In genomic region chr6:7165002-7165735, GRCh38 we compare ENCODE assay signal across 10 cellular contexts. TPM values are rescaled to one million over a fixed set of nuclear protein-coding genes. Genes with fewer than 3 reads are reported as not detected.
DNase-seq lines count a peak whose midpoint lies in the region; ATAC-seq and TF ChIP-seq lines count a peak whose summit lies in the region.
"Had no signal": no experiment of that assay in that cellular context is flagged by ENCODE, and none has a peak within 500 bp of the region (broad histone marks: within the 10 kb centered on the region; RNA-seq: fewer than 3 reads in every experiment).

No MANE protein-coding gene starts in this region.

- H3K4me3 Mint-ChIP-seq in WTC11, result no peak overlapping the region

- H3K79me2 ChIP-seq in smooth muscle cell (ENCODE audit: low read depth), result peaks cover 96% of the 10 kb centered on the region

- no peak overlapping the region for H3K9ac ChIP-seq in smooth muscle cell (ENCODE audit: low read depth)

- WGBS in smooth muscle cell (ENCODE audit: low lambda C conversion rate), result 47% methylated on average over 10 of the region's 10 CpGs

- H3K27me3 ChIP-seq in smooth muscle cell (ENCODE audit: low read depth), result no peaks in the 10 kb centered on the region
- H3K27me3 ChIP-seq: pancreas had no signal

- no peaks in the 10 kb centered on the region for H3K9me3 Mint-ChIP-seq in WTC11

- H3K4me1 Mint-ChIP-seq in WTC11, result peaks cover 78% of the 10 kb centered on the region

- TF ChIP-seq CTCF in WTC11 (IDR thresholded peaks at IDR 0.05) (no peak), smooth muscle cell (IDR thresholded peaks at IDR 0.05; ENCODE audit: borderline replicate concordance, insufficient read depth, poor library complexity, severe bottlenecking) (no peak)

- H3K27ac ChIP-seq in smooth muscle cell (ENCODE audit: low read depth) (peak overlapping the region; percentile 49), caudate nucleus (ENCODE audit: low read depth, low read length) (no peak overlapping the region)

- CTCF ChIA-PET in WTC11 (lab: Charles Lee), result no interaction called here

- POLR2A ChIA-PET in WTC11 (lab: Charles Lee), result interaction anchor here (1.4 kb wide), 1 partner anchor 11 kb away, joined by 3 read pairs; no protein-coding TSS in a partner anchor

- no peaks in the 10 kb centered on the region for H3K9me3 ChIP-seq in smooth muscle cell (replicated peaks; ENCODE audit: low read depth)
- H3K9me3 ChIP-seq: pancreas had no signal

- H3F3A ChIP-seq in smooth muscle cell (ENCODE audit: low read depth), result peaks cover 3% of the 10 kb centered on the region

- H3K4me2 ChIP-seq in smooth muscle cell, result peak overlapping the region; percentile 53

- peak overlapping the region; percentile 71 for H3K27ac Mint-ChIP-seq in WTC11

- H3K36me3 Mint-ChIP-seq in WTC11, result no peaks in the 10 kb centered on the region

- no peaks in the 10 kb centered on the region for H3K36me3 ChIP-seq in smooth muscle cell (ENCODE audit: low read depth)
- H3K36me3 ChIP-seq: pancreas had no signal

- no peaks in the 10 kb centered on the region; the same call in 1 of the 2 replicates for H3K27me3 Mint-ChIP-seq in WTC11 (ENCODE audit: low read depth)

- H3K4me3 ChIP-seq in smooth muscle cell, result no peak overlapping the region
- H3K4me3 ChIP-seq: pancreas had no signal

- DNase-seq in NCI-H2029 treated with DMSO at 0.1 percent for 48 hours (lab: John Stamatoyannopoulos, UW) (peak; percentile 34), NCI-H2029 (lab: John Stamatoyannopoulos, UW) (no peak), WTC11 (ENCODE audit: low spot score) (no peak), iris pigment epithelial cell (ENCODE audit: low read depth) (peak; percentile 48), smooth muscle cell (lab: John Stamatoyannopoulos, UW; ENCODE audit: unreplicated experiment) (no peak), caudate nucleus (lab: John Stamatoyannopoulos, UW) (no peak), NCI-H526 treated with DMSO at 0.1 percent for 48 hours (lab: John Stamatoyannopoulos, UW) (no peak)
- DNase-seq: NCI-H1092 treated with DMSO at 0.1 percent for 48 hours, pancreas had no signal

- peaks cover 25% of the 10 kb centered on the region for H3K4me1 ChIP-seq in smooth muscle cell (ENCODE audit: low read depth)

- peaks cover 100% of the 10 kb centered on the region for H4K20me1 ChIP-seq in smooth muscle cell (ENCODE audit: low read depth)

- peak; percentile 14; the same call in 1 of the 2 replicates for ATAC-seq in WTC11
- no peak for ATAC-seq in HG02870 (IDR thresholded peaks at IDR 0.05; ENCODE audit: unreplicated experiment)

- H2AFZ ChIP-seq in smooth muscle cell (ENCODE audit: low read depth), result no peak overlapping the region

TF ChIP-seq in WTC11, 78 proteins besides CTCF, POLR2A, EP300 and RAD21:
- no peak for TF ChIP-seq EMX1 (CRISPR knock-in tag; IDR thresholded peaks at IDR 0.05)
- TF ChIP-seq SMAD4 (CRISPR knock-in tag; IDR thresholded peaks at IDR 0.05), result no peak

RNA-seq across cellular contexts. Expression of gene RREB1, which starts 57.4 kb away (rescaled TPM):
- total RNA-seq in WTC11 (2021) (38.5 to 39.4 TPM (median 39.4 TPM) in 3 replicates), smooth muscle cell (19.8 and 26.1 TPM in 2 replicates)
- polyA plus RNA-seq in smooth muscle cell, result 13.2 and 17.7 TPM in 2 replicates

Comparison
In these comparisons a context has a peak if more than half of its experiments do, and no peak if none do; other contexts are left out.
1. DNase-seq: peak in NCI-H2029 treated with DMSO at 0.1 percent for 48 hours (single experiment) and iris pigment epithelial cell (single experiment); none in NCI-H2029 (single experiment), WTC11 (single experiment), smooth muscle cell (single experiment), caudate nucleus (0 of 61) and NCI-H526 treated with DMSO at 0.1 percent for 48 hours (single experiment).